Comparison of ENCODE assay signal across 25 cellular contexts in genomic region chr3:32447865-32448400, GRCh38. TPM values are rescaled to one million over a fixed set of nuclear protein-coding genes. Genes with fewer than 3 reads are reported as not detected.
DNase-seq lines count a peak whose midpoint lies in the region; ATAC-seq, FAIRE-seq and TF ChIP-seq lines count a peak whose summit lies in the region.
"Had no signal": no experiment of that assay in that cellular context is flagged by ENCODE, and none has a peak within 500 bp of the region (broad histone marks: within the 10 kb centered on the region; RNA-seq: fewer than 3 reads in every experiment).

No MANE protein-coding gene starts in this region.

- CTCF ChIA-PET in activated CD4-positive, alpha-beta T cell treated with anti-CD3 and anti-CD28 coated beads for 36 hours (lab: Charles Lee), result interaction anchor here (0.9 kb wide), 1 partner anchor 20 kb away, joined by 3 read pairs; no protein-coding TSS in a partner anchor
- CTCF ChIA-PET in CD4-positive, alpha-beta memory T cell (lab: Charles Lee; ENCODE audit: partially characterized antibody), result interaction anchor here (1.3 to 1.7 kb wide), 2 partner anchors 16 to 20 kb away, joined by 3 to 6 read pairs; no protein-coding TSS in a partner anchor

- ATAC-seq in activated CD4-positive, alpha-beta T cell treated with anti-CD3 and anti-CD28 coated beads for 36 hours, result no peak
- no peak for ATAC-seq in HG02759 (IDR thresholded peaks at IDR 0.05; ENCODE audit: unreplicated experiment)
- ATAC-seq: GM12878 had no signal

- TF ChIP-seq CTCF in breast epithelium (IDR thresholded peaks at IDR 0.05), result no peak

- intact Hi-C loops in activated CD4-positive, alpha-beta T cell treated with anti-CD3 and anti-CD28 coated beads for 36 hours (cut with DNase I, micrococcal nuclease), result no loop called here
- intact Hi-C loops in CD4-positive, alpha-beta memory T cell (cut with micrococcal nuclease), result no loop called here
- intact Hi-C loops in breast epithelium (cut with DNase I; ENCODE audit: low total_unique reads), result no loop called here

- peak overlapping the region; percentile 53 for H3K27ac Mint-ChIP-seq in activated CD4-positive, alpha-beta T cell treated with anti-CD3 and anti-CD28 coated beads for 36 hours
- H3K27ac Mint-ChIP-seq in CD4-positive, alpha-beta memory T cell, result peak overlapping the region in 4 of 7 donors; percentile 22 to 82 (median 60)

- no peaks in the 10 kb centered on the region for H3K9me3 ChIP-seq in CD4-positive, alpha-beta memory T cell (ENCODE audit: control insufficient read depth in 1 of 2, low read length in 2 of 2)
- peaks cover 14% of the 10 kb centered on the region for H3K9me3 ChIP-seq in NT2/D1 (ENCODE audit: insufficient read depth, low read length)
- no peaks in the 10 kb centered on the region for H3K9me3 ChIP-seq in breast epithelium
- H3K9me3 ChIP-seq: vagina had no signal

- no peaks in the 10 kb centered on the region for H3K27me3 ChIP-seq in CD4-positive, alpha-beta memory T cell (ENCODE audit: insufficient read depth, low read length)
- no peaks in the 10 kb centered on the region for H3K27me3 ChIP-seq in NT2/D1 (ENCODE audit: insufficient read depth, insufficient read length)
- no peaks in the 10 kb centered on the region for H3K27me3 ChIP-seq in breast epithelium
- H3K27me3 ChIP-seq: vagina had no signal

- TF ChIP-seq POLR2A in breast epithelium (IDR thresholded peaks at IDR 0.05), result no peak

- H3K9me3 Mint-ChIP-seq in activated CD4-positive, alpha-beta T cell treated with anti-CD3 and anti-CD28 coated beads for 36 hours (ENCODE audit: low read depth), result no peaks in the 10 kb centered on the region
- H3K9me3 Mint-ChIP-seq in CD4-positive, alpha-beta memory T cell, result no peaks in the 10 kb centered on the region
- H3K9me3 Mint-ChIP-seq: CD14-positive monocyte had no signal

- H3K36me3 ChIP-seq in CD4-positive, alpha-beta memory T cell (ENCODE audit: insufficient read depth, low read length), result peaks cover 34% of the 10 kb centered on the region
- H3K36me3 ChIP-seq in NT2/D1 (ENCODE audit: insufficient read depth, insufficient read length, low read length) (peaks cover 23% of the 10 kb centered on the region), breast epithelium (no peaks in the 10 kb centered on the region)
- H3K36me3 ChIP-seq: vagina had no signal

- POLR2A ChIA-PET in activated CD4-positive, alpha-beta T cell treated with anti-CD3 and anti-CD28 coated beads for 36 hours (lab: Charles Lee), result no interaction called here
- POLR2A ChIA-PET in CD4-positive, alpha-beta memory T cell (lab: Charles Lee; ENCODE audit: partially characterized antibody), result interaction anchor here (2.4 to 18.1 kb wide), 2 partner anchors 10 to 18 kb away, joined by 13 to 415 read pairs; no protein-coding TSS in a partner anchor

- FAIRE-seq in RCC 7860 (lab: Jason Lieb, UNC), result no peak
- FAIRE-seq: frontal cortex, GM12878, GM19239, H1 had no signal

- H3K36me3 Mint-ChIP-seq in activated CD4-positive, alpha-beta T cell treated with anti-CD3 and anti-CD28 coated beads for 36 hours (ENCODE audit: low read depth), result peaks cover 51% of the 10 kb centered on the region
- peaks cover 51 to 60% of the 10 kb centered on the region in 2 donors for H3K36me3 Mint-ChIP-seq in CD4-positive, alpha-beta memory T cell

- H3K27me3 Mint-ChIP-seq in activated CD4-positive, alpha-beta T cell treated with anti-CD3 and anti-CD28 coated beads for 36 hours, result no peaks in the 10 kb centered on the region
- no peaks in the 10 kb centered on the region for H3K27me3 Mint-ChIP-seq in CD4-positive, alpha-beta memory T cell

- no peak overlapping the region for H3K4me3 ChIP-seq in CD4-positive, alpha-beta memory T cell (ENCODE audit: low read length in 2 of 2)
- H3K4me3 ChIP-seq in NT2/D1 (ENCODE audit: insufficient read length, low read depth) (no peak overlapping the region), breast epithelium (no peak overlapping the region)
- H3K4me3 ChIP-seq: GM12878, vagina had no signal

- no peak overlapping the region for H3K4me3 Mint-ChIP-seq in activated CD4-positive, alpha-beta T cell treated with anti-CD3 and anti-CD28 coated beads for 36 hours
- H3K4me3 Mint-ChIP-seq in CD4-positive, alpha-beta memory T cell, result no peak overlapping the region
- H3K4me3 Mint-ChIP-seq: CD14-positive monocyte had no signal

- peaks cover 46% of the 10 kb centered on the region for H3K4me1 ChIP-seq in CD4-positive, alpha-beta memory T cell (ENCODE audit: insufficient read depth, low read length)
- peaks cover 5% of the 10 kb centered on the region for H3K4me1 ChIP-seq in NT2/D1 (ENCODE audit: insufficient read depth, insufficient read length)
- H3K4me1 ChIP-seq in breast epithelium, result no peaks in the 10 kb centered on the region
- H3K4me1 ChIP-seq: vagina had no signal

- H3K4me1 Mint-ChIP-seq in activated CD4-positive, alpha-beta T cell treated with anti-CD3 and anti-CD28 coated beads for 36 hours, result peaks cover 46% of the 10 kb centered on the region
- H3K4me1 Mint-ChIP-seq in CD4-positive, alpha-beta memory T cell, result peaks cover 39 to 71% (median 51%) of the 10 kb centered on the region in 4 donors

- no peak for DNase-seq in activated CD4-positive, alpha-beta T cell treated with anti-CD3 and anti-CD28 coated beads for 36 hours
- DNase-seq in activated CD4-positive, alpha-beta T cell treated with anti-CD3 and anti-CD28 coated beads for 4 hours, result no peak
- DNase-seq in CD4-positive, alpha-beta memory T cell, result no peak
- peak; percentile 23 for DNase-seq in NT2/D1 (ENCODE audit: low read depth, low spot score)
- DNase-seq in iPS-NIHi7 (ENCODE audit: extremely low spot score), result peak; percentile 14
- no peak for DNase-seq in breast epithelium (ENCODE audit: low spot score in 2 of 2)
- no peak for DNase-seq in RCC 7860 (ENCODE audit: low spot score)
- DNase-seq: anterior cingulate cortex; central memory CD4-positive, alpha-beta T cell; kidney glomerular epithelial cell; mammary epithelial cell; NCI-H2029; NCI-H226; NCI-H82; SHP77 treated with DMSO at 0.1 percent for 48 hours; substantia nigra had no signal

- H3K27ac ChIP-seq in CD4-positive, alpha-beta memory T cell (ENCODE audit: low read depth, low read length), result no peak overlapping the region
- H3K27ac ChIP-seq in breast epithelium, result peak overlapping the region in 1 of 2 donors; percentile 50
- H3K27ac ChIP-seq: vagina, VCaP had no signal

- no peak overlapping the region for H3K9ac ChIP-seq in NT2/D1 (ENCODE audit: insufficient read length, low read depth)

RNA-seq across cellular contexts. Expression of gene CMTM6, which starts 54.7 kb away (rescaled TPM):
- total RNA-seq in activated CD4-positive, alpha-beta T cell treated with anti-CD3 and anti-CD28 coated beads for 36 hours, result 10 to 100 TPM; 33.6 to 48.0 TPM
- 10 to 100 TPM; 30.3 to 34.8 TPM for total RNA-seq in CD4-positive, alpha-beta memory T cell
- polyA plus RNA-seq in CD4-positive, alpha-beta memory T cell, result 100 to 1,000 TPM in 1 of 2 donors, 10 to 100 TPM in 1; 89.7 to 230 TPM
- 100 to 1,000 TPM in 1 of 3 donors, 10 to 100 TPM in 2; 52.6 to 151 (median 89.5) TPM for total RNA-seq in breast epithelium

RNA-seq across cellular contexts. Expression of gene CMTM7, which starts 56.3 kb away (rescaled TPM):
- total RNA-seq in activated CD4-positive, alpha-beta T cell treated with anti-CD3 and anti-CD28 coated beads for 36 hours, result 10 to 100 TPM; 41.1 to 67.0 TPM
- 10 to 100 TPM; 44.2 to 48.0 TPM for total RNA-seq in CD4-positive, alpha-beta memory T cell
- 100 to 1,000 TPM in 1 of 2 donors, 10 to 100 TPM in 1; 83.4 to 137 TPM for polyA plus RNA-seq in CD4-positive, alpha-beta memory T cell
- 100 to 1,000 TPM in 1 of 3 donors, 10 to 100 TPM in 2; 16.8 to 111 (median 58.0) TPM for total RNA-seq in breast epithelium
- total RNA-seq: A673 had no signal

Comparison
In these comparisons a context has a peak if more than half of its experiments do, and no peak if none do; other contexts are left out.
1. DNase-seq: peak in NT2/D1 (single experiment) and iPS-NIHi7 (single experiment); none in activated CD4-positive, alpha-beta T cell treated with anti-CD3 and anti-CD28 coated beads for 36 hours (single experiment), activated CD4-positive, alpha-beta T cell treated with anti-CD3 and anti-CD28 coated beads for 4 hours (0 of 2), CD4-positive, alpha-beta memory T cell (0 of 5), breast epithelium (0 of 2) and RCC 7860 (single experiment).